In the genomic region with DNA sequence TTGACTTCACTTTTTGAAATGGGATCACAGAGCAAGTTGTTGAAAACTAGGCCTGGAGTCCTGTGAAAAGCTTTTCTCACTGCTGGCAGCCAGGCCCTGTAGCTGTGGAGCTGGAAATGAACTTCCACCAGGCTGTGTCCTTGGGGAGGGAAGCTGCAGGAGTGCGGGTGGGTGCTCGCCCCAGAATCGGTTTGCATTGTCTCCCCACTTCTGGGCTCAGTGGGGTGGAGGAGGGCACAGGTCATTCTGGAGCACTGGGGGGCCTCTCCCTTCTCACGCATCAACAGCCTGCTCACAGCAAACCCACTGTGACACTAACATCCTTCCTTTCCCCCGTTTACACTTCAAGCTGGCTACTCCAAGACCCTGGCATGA, we compare ENCODE assay signal across 14 cellular contexts. TPM values are rescaled to one million over a fixed set of nuclear protein-coding genes. Genes with fewer than 3 reads are reported as not detected.
DNase-seq lines count a peak whose midpoint lies in the region; ATAC-seq and TF ChIP-seq lines count a peak whose summit lies in the region.
"Had no signal": no experiment of that assay in that cellular context is flagged by ENCODE, and none has a peak within 500 bp of the region (broad histone marks: within the 10 kb centered on the region; RNA-seq: fewer than 3 reads in every experiment).

No MANE protein-coding gene starts in this region.

- H3K36me3 ChIP-seq in osteoblast (ENCODE audit: insufficient read depth, low read length) = no peaks in the 10 kb centered on the region

- no peak overlapping the region for H3K4me2 ChIP-seq in osteoblast (ENCODE audit: insufficient read depth, low read length)

- no peaks in the 10 kb centered on the region for H3K9me3 ChIP-seq in osteoblast (ENCODE audit: low read depth, low read length)

- no peak overlapping the region for H3K27ac ChIP-seq in osteoblast (ENCODE audit: low read depth, low read length)
- H3K27ac ChIP-seq: GM23248 had no signal

- CTCF ChIA-PET in GM10248 (lab: Yijun Ruan, JAX) = no interaction called here

- no peak overlapping the region for H2AFZ ChIP-seq in osteoblast (ENCODE audit: low read length)
- H2AFZ ChIP-seq: GM23248 had no signal

- H3K4me1 ChIP-seq in osteoblast (ENCODE audit: insufficient read depth, low read length) = no peaks in the 10 kb centered on the region

- H3K4me3 Mint-ChIP-seq in activated naive CD8-positive, alpha-beta T cell treated with anti-CD3 and anti-CD28 coated beads, Interleukin-2, amount 10 ng/mL, durations not matched to agents 7 days and 5 days = no peak overlapping the region
- no peak overlapping the region for H3K4me3 Mint-ChIP-seq in activated naive CD8-positive, alpha-beta T cell treated with anti-CD3 and anti-CD28 coated beads for 36 hours
- H3K4me3 Mint-ChIP-seq in effector memory CD8-positive, alpha-beta T cell = no peak overlapping the region
- H3K4me3 Mint-ChIP-seq: B cell; CD4-positive, alpha-beta T cell had no signal

- POLR2A ChIA-PET in activated naive CD8-positive, alpha-beta T cell treated with anti-CD3 and anti-CD28 coated beads, Interleukin-2, amount 10 ng/mL, durations not matched to agents 7 days and 5 days (lab: Charles Lee) = no interaction called here
- POLR2A ChIA-PET in GM10248 (lab: Yijun Ruan, JAX) = no interaction called here

- no peaks in the 10 kb centered on the region for H3K9me3 Mint-ChIP-seq in activated naive CD8-positive, alpha-beta T cell treated with anti-CD3 and anti-CD28 coated beads, Interleukin-2, amount 10 ng/mL, durations not matched to agents 7 days and 5 days
- H3K9me3 Mint-ChIP-seq in activated naive CD8-positive, alpha-beta T cell treated with anti-CD3 and anti-CD28 coated beads for 36 hours = no peaks in the 10 kb centered on the region
- H3K9me3 Mint-ChIP-seq in effector memory CD8-positive, alpha-beta T cell = no peaks in the 10 kb centered on the region
- H3K9me3 Mint-ChIP-seq: CD4-positive, alpha-beta T cell had no signal

- peaks cover 5% of the 10 kb centered on the region for H3K4me1 Mint-ChIP-seq in activated naive CD8-positive, alpha-beta T cell treated with anti-CD3 and anti-CD28 coated beads, Interleukin-2, amount 10 ng/mL, durations not matched to agents 7 days and 5 days
- peaks cover 4% of the 10 kb centered on the region for H3K4me1 Mint-ChIP-seq in activated naive CD8-positive, alpha-beta T cell treated with anti-CD3 and anti-CD28 coated beads for 36 hours
- peaks cover 30% of the 10 kb centered on the region in 2 donors for H3K4me1 Mint-ChIP-seq in effector memory CD8-positive, alpha-beta T cell (ENCODE audit: low read depth in 2 of 2)

- no peaks in the 10 kb centered on the region for H4K20me1 ChIP-seq in osteoblast (ENCODE audit: insufficient read depth, low read length)

- peak overlapping the region; percentile 34 for H3K27ac Mint-ChIP-seq in activated naive CD8-positive, alpha-beta T cell treated with anti-CD3 and anti-CD28 coated beads, Interleukin-2, amount 10 ng/mL, durations not matched to agents 7 days and 5 days
- H3K27ac Mint-ChIP-seq in activated naive CD8-positive, alpha-beta T cell treated with anti-CD3 and anti-CD28 coated beads for 36 hours = no peak overlapping the region
- peak overlapping the region; percentile 65 to 87 for H3K27ac Mint-ChIP-seq in effector memory CD8-positive, alpha-beta T cell
- H3K27ac Mint-ChIP-seq: B cell; CD4-positive, alpha-beta T cell had no signal

- H3K27me3 ChIP-seq in osteoblast (ENCODE audit: insufficient read depth, low read length) = no peaks in the 10 kb centered on the region

- H3K36me3 Mint-ChIP-seq in activated naive CD8-positive, alpha-beta T cell treated with anti-CD3 and anti-CD28 coated beads, Interleukin-2, amount 10 ng/mL, durations not matched to agents 7 days and 5 days = no peaks in the 10 kb centered on the region
- H3K36me3 Mint-ChIP-seq in activated naive CD8-positive, alpha-beta T cell treated with anti-CD3 and anti-CD28 coated beads for 36 hours = no peaks in the 10 kb centered on the region
- H3K36me3 Mint-ChIP-seq in effector memory CD8-positive, alpha-beta T cell (ENCODE audit: insufficient read depth) = no peaks in the 10 kb centered on the region

- no peaks in the 10 kb centered on the region for H3K79me2 ChIP-seq in osteoblast (ENCODE audit: insufficient read depth, low read length)

- no peak for DNase-seq in activated naive CD8-positive, alpha-beta T cell treated with anti-CD3 and anti-CD28 coated beads, Interleukin-2, amount 10 ng/mL, durations not matched to agents 7 days and 5 days
- DNase-seq in activated naive CD8-positive, alpha-beta T cell treated with anti-CD3 and anti-CD28 coated beads for 36 hours = no peak
- DNase-seq in effector memory CD8-positive, alpha-beta T cell = no peak
- DNase-seq in osteoblast (ENCODE audit: insufficient read length, low spot score, missing footprints) (peak; percentile 67), ureter (ENCODE audit: low spot score) (peak; percentile 15), NCI-H1417 (lab: John Stamatoyannopoulos, UW) (no peak), GM10248 (ENCODE audit: extremely low spot score) (no peak)
- DNase-seq: C1 segment of cervical spinal cord; Calu3; CD4-positive, alpha-beta T cell; DMS 273 treated with DMSO at 0.1 percent for 48 hours; GM23248 had no signal

- no peaks in the 10 kb centered on the region for H3K27me3 Mint-ChIP-seq in activated naive CD8-positive, alpha-beta T cell treated with anti-CD3 and anti-CD28 coated beads, Interleukin-2, amount 10 ng/mL, durations not matched to agents 7 days and 5 days
- no peaks in the 10 kb centered on the region for H3K27me3 Mint-ChIP-seq in activated naive CD8-positive, alpha-beta T cell treated with anti-CD3 and anti-CD28 coated beads for 36 hours
- H3K27me3 Mint-ChIP-seq in effector memory CD8-positive, alpha-beta T cell = no peaks in the 10 kb centered on the region
- H3K27me3 Mint-ChIP-seq: CD4-positive, alpha-beta T cell had no signal

- no peak overlapping the region for H3K4me3 ChIP-seq in osteoblast (ENCODE audit: insufficient read depth, low read length)
- H3K4me3 ChIP-seq: GM12878, GM23248 had no signal

- no peak for ATAC-seq in activated naive CD8-positive, alpha-beta T cell treated with anti-CD3 and anti-CD28 coated beads, Interleukin-2, amount 10 ng/mL, durations not matched to agents 7 days and 5 days (ENCODE audit: low read depth)
- ATAC-seq in effector memory CD8-positive, alpha-beta T cell (replicated peaks) = no peak
- ATAC-seq: GM12878 had no signal

- TF ChIP-seq CTCF in osteoblast (IDR thresholded peaks at IDR 0.05; ENCODE audit: extremely low read depth, low read depth, low read length) = no peak
- no peak for TF ChIP-seq CTCF in GM10248 (IDR thresholded peaks at IDR 0.05; ENCODE audit: control extremely low read depth, extremely low read depth, low read depth, missing control alignments)

RNA-seq across cellular contexts. Expression of gene GLB1L2, which starts 15.2 kb away (rescaled TPM):
- total RNA-seq in activated naive CD8-positive, alpha-beta T cell treated with anti-CD3 and anti-CD28 coated beads, Interleukin-2, amount 10 ng/mL, durations not matched to agents 7 days and 5 days = 1 to 10 TPM; 1.6 to 1.7 TPM
- total RNA-seq in activated naive CD8-positive, alpha-beta T cell treated with anti-CD3 and anti-CD28 coated beads for 36 hours = 1 to 10 TPM; 9.1 to 9.3 TPM
- total RNA-seq in osteoblast (0.29 and 0.36 TPM in 2 replicates), ureter (11.1 TPM)
- total RNA-seq: GM23248 had no signal

Comparison
In these comparisons a context has a peak if more than half of its experiments do, and no peak if none do; other contexts are left out.
1. DNase-seq: peak in osteoblast (single experiment) and ureter (single experiment); none in activated naive CD8-positive, alpha-beta T cell treated with anti-CD3 and anti-CD28 coated beads, Interleukin-2, amount 10 ng/mL, durations not matched to agents 7 days and 5 days (single experiment), activated naive CD8-positive, alpha-beta T cell treated with anti-CD3 and anti-CD28 coated beads for 36 hours (single experiment), effector memory CD8-positive, alpha-beta T cell (0 of 3), NCI-H1417 (0 of 3) and GM10248 (single experiment).